In the genomic region with DNA sequence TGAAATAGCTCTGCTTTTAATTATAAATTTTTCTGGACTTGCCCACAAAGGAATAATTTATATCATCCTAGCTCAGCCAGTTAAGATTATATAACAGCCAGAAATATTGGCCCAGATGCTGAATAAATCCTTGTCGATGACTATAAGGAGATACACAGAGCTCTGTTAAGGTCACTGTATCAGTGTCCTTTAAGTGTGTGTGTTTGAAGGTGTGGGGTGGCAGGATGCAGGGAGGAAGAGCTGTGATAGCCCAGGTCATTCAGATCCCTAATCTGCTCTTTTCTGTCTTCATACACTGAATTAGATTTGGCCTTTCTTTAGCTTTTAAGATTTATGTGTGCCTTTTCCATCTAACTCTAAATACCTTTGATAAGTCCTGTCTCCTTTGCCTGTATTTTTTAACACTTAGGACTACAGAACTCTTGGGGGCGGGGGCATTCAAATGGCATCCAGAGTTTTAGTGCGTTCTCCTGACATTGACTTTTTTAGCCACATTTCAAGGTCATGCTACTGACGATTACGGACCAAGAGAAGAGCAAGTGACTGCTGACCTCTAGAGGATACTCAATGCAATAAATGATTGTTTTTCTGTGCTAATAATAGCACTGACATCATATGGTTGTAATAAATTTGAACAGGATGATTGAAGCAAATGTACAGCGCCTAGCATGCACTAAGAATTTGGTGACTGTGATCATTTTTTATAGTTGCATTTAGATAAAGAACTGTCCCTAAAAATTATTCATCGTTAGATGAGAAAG, we compare ENCODE assay signal across 9 cellular contexts.
DNase-seq lines count a peak whose midpoint lies in the region; ATAC-seq, FAIRE-seq and TF ChIP-seq lines count a peak whose summit lies in the region.
"Had no signal": no experiment of that assay in that cellular context is flagged by ENCODE, and none has a peak within 500 bp of the region (broad histone marks: within the 10 kb centered on the region; RNA-seq: fewer than 3 reads in every experiment).

No MANE protein-coding gene starts in this region.

- peaks cover 6% of the 10 kb centered on the region for H3K4me1 ChIP-seq in ovary (ENCODE audit: insufficient read depth)

- DNase-seq in RCC 7860 (ENCODE audit: low spot score): peak; percentile 25
- DNase-seq in fibroblast of peridontal ligament (ENCODE audit: extremely low read depth): peak; percentile 74
- peak in 4 of 5 donors; percentile 38 to 56 (median 45) for DNase-seq in ovary
- DNase-seq in NCI-H524 treated with DMSO at 0.1 percent for 48 hours (lab: John Stamatoyannopoulos, UW): no peak
- DNase-seq in islet precursor cell: no peak

- WGBS in ovary, 3 donors: 4% methylated on average over 7 of the region's 7 CpGs

- H3K4me3 ChIP-seq in ovary: no peak overlapping the region

- no peak for FAIRE-seq in RCC 7860 (lab: Jason Lieb, UNC)

- H3K36me3 ChIP-seq in ovary: no peaks in the 10 kb centered on the region

- no peak for TF ChIP-seq POLR2A in ovary (IDR thresholded peaks at IDR 0.05)

- H3K27me3 ChIP-seq in ovary: no peaks in the 10 kb centered on the region

- H3K9me3 ChIP-seq in ovary: no peaks in the 10 kb centered on the region

- intact Hi-C loops in ovary (cut with DNase I): no loop called here

- ATAC-seq in GM19395 (IDR thresholded peaks at IDR 0.05; ENCODE audit: unreplicated experiment) (peak; percentile 91), HG03442 (IDR thresholded peaks at IDR 0.05; ENCODE audit: unreplicated experiment) (peak; percentile 91)

- H3K27ac ChIP-seq in C4-2B (no peak overlapping the region), ovary (peak overlapping the region; percentile 23 to 85)
- H3K27ac ChIP-seq: HL-60 had no signal

- TF ChIP-seq EP300 in ovary (IDR thresholded peaks at IDR 0.05): no peak

- TF ChIP-seq CTCF in C4-2B (conservative IDR thresholded peaks at IDR 0.05) (peak; percentile 84), ovary (IDR thresholded peaks at IDR 0.05) (peak; percentile 25 to 69 (median 46))

Comparison
In these comparisons a context has a peak if more than half of its experiments do, and no peak if none do; other contexts are left out.
1. DNase-seq: peak in RCC 7860 (single experiment), fibroblast of peridontal ligament (single experiment) and ovary (4 of 5); none in NCI-H524 treated with DMSO at 0.1 percent for 48 hours (single experiment) and islet precursor cell (single experiment).